ENCODE assay signal across 1 cellular context in the genomic region with DNA sequence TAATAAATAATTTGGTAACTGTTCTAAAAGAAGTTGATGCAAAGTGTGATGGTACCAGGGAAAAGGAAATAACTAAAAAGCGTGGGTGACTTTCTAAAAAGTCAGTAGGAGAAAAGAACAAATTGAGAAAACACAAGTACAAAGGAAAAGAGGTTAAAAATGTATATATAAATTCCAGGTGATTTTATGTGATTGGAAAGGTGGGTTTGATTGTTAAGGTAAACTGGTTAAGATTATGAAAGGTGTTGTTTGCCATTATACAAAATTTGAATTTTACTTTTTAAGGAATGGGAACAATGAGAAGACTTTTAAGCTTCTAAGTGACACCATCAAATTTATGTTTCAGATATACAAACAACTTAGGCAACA.
TF ChIP-seq lines count a peak whose summit lies in the region.

No MANE protein-coding gene starts in this region.

TF ChIP-seq in H1, 55 proteins besides CTCF, POLR2A, EP300 and RAD21:
- TF ChIP-seq RFX5 (IDR thresholded peaks at IDR 0.05; ENCODE audit: borderline replicate concordance, low read depth, low read length) (no peak), NANOG (IDR thresholded peaks at IDR 0.05; ENCODE audit: insufficient read depth, low read depth, low read length, poor library complexity, severe bottlenecking) (no peak), KDM4A (IDR thresholded peaks at IDR 0.05; ENCODE audit: low read depth, low read length, severe bottlenecking) (no peak), BRCA1 (IDR thresholded peaks at IDR 0.05; ENCODE audit: low read depth, low read length) (no peak), BCL11A (IDR thresholded peaks at IDR 0.05; ENCODE audit: low read depth in 2 of 2, low read length in 2 of 2) (no peak), CHD2 (IDR thresholded peaks at IDR 0.05; ENCODE audit: low read length) (no peak), FOSL1 (IDR thresholded peaks at IDR 0.05; ENCODE audit: insufficient read depth, low read depth, low read length) (no peak), TAF7 (optimal IDR thresholded peaks at IDR 0.05; ENCODE audit: borderline replicate concordance, low read depth, low read length) (no peak), GTF2F1 (IDR thresholded peaks at IDR 0.05; ENCODE audit: borderline replicate concordance, low read depth, low read length) (no peak)
